In the genomic region with DNA sequence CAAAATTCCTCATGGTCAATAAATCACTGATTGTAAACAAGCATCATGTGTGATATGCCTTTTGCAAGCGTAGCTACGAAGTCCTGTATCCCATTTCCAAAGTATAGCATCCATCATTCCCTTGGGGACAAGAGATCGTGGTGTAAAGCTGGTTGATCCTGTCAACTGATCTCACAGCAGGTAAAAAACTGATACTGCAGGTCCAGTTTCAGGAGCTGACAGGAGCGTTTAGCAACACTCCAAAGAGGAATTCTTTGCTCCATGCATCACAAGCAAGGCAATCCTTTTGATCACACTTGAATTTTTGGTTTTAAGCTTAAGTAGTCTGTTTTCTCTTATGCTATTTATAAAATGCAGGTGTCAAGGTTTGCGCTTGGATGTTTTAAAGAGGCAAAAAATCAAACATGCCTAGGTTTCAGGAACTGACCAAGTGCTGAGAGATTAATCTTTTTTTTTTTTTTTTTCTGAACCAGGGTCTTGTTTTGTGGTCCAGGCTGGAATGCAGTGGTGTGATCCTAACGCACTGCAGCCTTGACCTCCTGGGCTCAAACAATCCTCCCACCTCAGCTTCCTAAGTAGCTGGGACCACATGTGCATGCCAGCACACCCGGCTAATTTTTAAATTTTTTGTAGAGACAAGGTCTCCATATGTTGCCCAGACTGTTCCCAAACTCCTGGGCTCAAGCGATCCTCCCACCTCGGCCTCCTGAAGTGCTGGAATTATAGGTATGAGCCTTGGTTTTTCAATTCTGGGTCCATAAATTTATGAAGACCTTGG, we compare ENCODE assay signal across 1 cellular context.
TF ChIP-seq lines count a peak whose summit lies in the region.

No MANE protein-coding gene starts in this region.

TF ChIP-seq in HepG2, 621 proteins besides CTCF, POLR2A, EP300 and RAD21 (continued from another document and continues in another):
- 0 out of 2 replicates have a peak, but pooled peaks have one; percentile 14 for TF ChIP-seq ZNF331 (CRISPR knock-in tag; IDR thresholded peaks at IDR 0.05)
- TF ChIP-seq NFRKB (IDR thresholded peaks at IDR 0.05) = no peak
- TF ChIP-seq, protein P1, sequence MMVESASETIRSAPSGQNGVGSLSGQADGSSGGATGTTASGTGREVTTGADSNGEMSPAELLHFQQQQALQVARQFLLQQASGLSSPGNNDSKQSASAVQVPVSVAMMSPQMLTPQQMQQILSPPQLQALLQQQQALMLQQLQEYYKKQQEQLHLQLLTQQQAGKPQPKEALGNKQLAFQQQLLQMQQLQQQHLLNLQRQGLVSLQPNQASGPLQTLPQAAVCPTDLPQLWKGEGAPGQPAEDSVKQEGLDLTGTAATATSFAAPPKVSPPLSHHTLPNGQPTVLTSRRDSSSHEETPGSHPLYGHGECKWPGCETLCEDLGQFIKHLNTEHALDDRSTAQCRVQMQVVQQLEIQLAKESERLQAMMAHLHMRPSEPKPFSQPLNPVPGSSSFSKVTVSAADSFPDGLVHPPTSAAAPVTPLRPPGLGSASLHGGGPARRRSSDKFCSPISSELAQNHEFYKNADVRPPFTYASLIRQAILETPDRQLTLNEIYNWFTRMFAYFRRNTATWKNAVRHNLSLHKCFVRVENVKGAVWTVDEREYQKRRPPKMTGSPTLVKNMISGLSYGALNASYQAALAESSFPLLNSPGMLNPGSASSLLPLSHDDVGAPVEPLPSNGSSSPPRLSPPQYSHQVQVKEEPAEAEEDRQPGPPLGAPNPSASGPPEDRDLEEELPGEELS (CRISPR knock-in tag; IDR thresholded peaks at IDR 0.05) = peak; percentile 67
- TF ChIP-seq NR2F6 (IDR thresholded peaks at IDR 0.05) = peak; percentile 91
- TF ChIP-seq NR2F6 (CRISPR knock-in tag; IDR thresholded peaks at IDR 0.05) = peak; percentile 92
- TF ChIP-seq KDM3A (CRISPR knock-in tag; IDR thresholded peaks at IDR 0.05; ENCODE audit: low read depth) = 0 out of 2 replicates have a peak, but pooled peaks have one; percentile 29
- peak; percentile 23; the same call in 1 of the 2 replicates for TF ChIP-seq ETV5 (CRISPR knock-in tag; IDR thresholded peaks at IDR 0.05; ENCODE audit: borderline replicate concordance)
- TF ChIP-seq, protein P2, sequence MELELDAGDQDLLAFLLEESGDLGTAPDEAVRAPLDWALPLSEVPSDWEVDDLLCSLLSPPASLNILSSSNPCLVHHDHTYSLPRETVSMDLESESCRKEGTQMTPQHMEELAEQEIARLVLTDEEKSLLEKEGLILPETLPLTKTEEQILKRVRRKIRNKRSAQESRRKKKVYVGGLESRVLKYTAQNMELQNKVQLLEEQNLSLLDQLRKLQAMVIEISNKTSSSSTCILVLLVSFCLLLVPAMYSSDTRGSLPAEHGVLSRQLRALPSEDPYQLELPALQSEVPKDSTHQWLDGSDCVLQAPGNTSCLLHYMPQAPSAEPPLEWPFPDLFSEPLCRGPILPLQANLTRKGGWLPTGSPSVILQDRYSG (CRISPR knock-in tag; IDR thresholded peaks at IDR 0.05) = no peak
- peak; percentile 30; the same call in 1 of the 2 replicates for TF ChIP-seq CEBPB (IDR thresholded peaks at IDR 0.05; ENCODE audit: borderline replicate concordance, low read depth, low read length)
- TF ChIP-seq ZNF577 (CRISPR knock-in tag; IDR thresholded peaks at IDR 0.05; ENCODE audit: borderline replicate concordance, low read depth) = no peak
- TF ChIP-seq ZSCAN9 (CRISPR knock-in tag; IDR thresholded peaks at IDR 0.05; ENCODE audit: borderline replicate concordance) = no peak
- TF ChIP-seq, protein P3, sequence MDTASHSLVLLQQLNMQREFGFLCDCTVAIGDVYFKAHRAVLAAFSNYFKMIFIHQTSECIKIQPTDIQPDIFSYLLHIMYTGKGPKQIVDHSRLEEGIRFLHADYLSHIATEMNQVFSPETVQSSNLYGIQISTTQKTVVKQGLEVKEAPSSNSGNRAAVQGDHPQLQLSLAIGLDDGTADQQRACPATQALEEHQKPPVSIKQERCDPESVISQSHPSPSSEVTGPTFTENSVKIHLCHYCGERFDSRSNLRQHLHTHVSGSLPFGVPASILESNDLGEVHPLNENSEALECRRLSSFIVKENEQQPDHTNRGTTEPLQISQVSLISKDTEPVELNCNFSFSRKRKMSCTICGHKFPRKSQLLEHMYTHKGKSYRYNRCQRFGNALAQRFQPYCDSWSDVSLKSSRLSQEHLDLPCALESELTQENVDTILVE (CRISPR knock-in tag; IDR thresholded peaks at IDR 0.05) = 0 out of 2 replicates have a peak, but pooled peaks have one; percentile 19
- TF ChIP-seq, protein P4, sequence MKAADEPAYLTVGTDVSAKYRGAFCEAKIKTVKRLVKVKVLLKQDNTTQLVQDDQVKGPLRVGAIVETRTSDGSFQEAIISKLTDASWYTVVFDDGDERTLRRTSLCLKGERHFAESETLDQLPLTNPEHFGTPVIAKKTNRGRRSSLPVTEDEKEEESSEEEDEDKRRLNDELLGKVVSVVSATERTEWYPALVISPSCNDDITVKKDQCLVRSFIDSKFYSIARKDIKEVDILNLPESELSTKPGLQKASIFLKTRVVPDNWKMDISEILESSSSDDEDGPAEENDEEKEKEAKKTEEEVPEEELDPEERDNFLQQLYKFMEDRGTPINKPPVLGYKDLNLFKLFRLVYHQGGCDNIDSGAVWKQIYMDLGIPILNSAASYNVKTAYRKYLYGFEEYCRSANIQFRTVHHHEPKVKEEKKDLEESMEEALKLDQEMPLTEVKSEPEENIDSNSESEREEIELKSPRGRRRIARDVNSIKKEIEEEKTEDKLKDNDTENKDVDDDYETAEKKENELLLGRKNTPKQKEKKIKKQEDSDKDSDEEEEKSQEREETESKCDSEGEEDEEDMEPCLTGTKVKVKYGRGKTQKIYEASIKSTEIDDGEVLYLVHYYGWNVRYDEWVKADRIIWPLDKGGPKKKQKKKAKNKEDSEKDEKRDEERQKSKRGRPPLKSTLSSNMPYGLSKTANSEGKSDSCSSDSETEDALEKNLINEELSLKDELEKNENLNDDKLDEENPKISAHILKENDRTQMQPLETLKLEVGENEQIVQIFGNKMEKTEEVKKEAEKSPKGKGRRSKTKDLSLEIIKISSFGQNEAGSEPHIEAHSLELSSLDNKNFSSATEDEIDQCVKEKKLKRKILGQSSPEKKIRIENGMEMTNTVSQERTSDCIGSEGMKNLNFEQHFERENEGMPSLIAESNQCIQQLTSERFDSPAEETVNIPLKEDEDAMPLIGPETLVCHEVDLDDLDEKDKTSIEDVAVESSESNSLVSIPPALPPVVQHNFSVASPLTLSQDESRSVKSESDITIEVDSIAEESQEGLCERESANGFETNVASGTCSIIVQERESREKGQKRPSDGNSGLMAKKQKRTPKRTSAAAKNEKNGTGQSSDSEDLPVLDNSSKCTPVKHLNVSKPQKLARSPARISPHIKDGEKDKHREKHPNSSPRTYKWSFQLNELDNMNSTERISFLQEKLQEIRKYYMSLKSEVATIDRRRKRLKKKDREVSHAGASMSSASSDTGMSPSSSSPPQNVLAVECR (CRISPR knock-in tag; IDR thresholded peaks at IDR 0.05; ENCODE audit: borderline replicate concordance) = peak; percentile 52; the same call in 1 of the 2 replicates
- TF ChIP-seq FOSL2 (CRISPR knock-in tag; IDR thresholded peaks at IDR 0.05) = peak; percentile 33; the same call in 1 of the 2 replicates
- no peak for TF ChIP-seq TAF15 (IDR thresholded peaks at IDR 0.05; ENCODE audit: low read depth, low read length, poor library complexity, severe bottlenecking)
- peak; percentile 45; the same call in 1 of the 2 replicates for TF ChIP-seq CREM (IDR thresholded peaks at IDR 0.05)
- no peak for TF ChIP-seq CREM (CRISPR knock-in tag; IDR thresholded peaks at IDR 0.05)
- TF ChIP-seq, protein P5, sequence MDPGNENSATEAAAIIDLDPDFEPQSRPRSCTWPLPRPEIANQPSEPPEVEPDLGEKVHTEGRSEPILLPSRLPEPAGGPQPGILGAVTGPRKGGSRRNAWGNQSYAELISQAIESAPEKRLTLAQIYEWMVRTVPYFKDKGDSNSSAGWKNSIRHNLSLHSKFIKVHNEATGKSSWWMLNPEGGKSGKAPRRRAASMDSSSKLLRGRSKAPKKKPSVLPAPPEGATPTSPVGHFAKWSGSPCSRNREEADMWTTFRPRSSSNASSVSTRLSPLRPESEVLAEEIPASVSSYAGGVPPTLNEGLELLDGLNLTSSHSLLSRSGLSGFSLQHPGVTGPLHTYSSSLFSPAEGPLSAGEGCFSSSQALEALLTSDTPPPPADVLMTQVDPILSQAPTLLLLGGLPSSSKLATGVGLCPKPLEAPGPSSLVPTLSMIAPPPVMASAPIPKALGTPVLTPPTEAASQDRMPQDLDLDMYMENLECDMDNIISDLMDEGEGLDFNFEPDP (CRISPR knock-in tag; conservative IDR thresholded peaks at IDR 0.05) = 0 out of 2 replicates have a peak, but pooled peaks have one; percentile 65
- TF ChIP-seq LCORL (IDR thresholded peaks at IDR 0.05) = no peak
- peak; percentile 82 for TF ChIP-seq LCORL (CRISPR knock-in tag; IDR thresholded peaks at IDR 0.05)
- TF ChIP-seq SP5 (CRISPR knock-in tag; IDR thresholded peaks at IDR 0.05; ENCODE audit: borderline replicate concordance, low read depth) = 0 out of 2 replicates have a peak, but pooled peaks have one; percentile 38
- peak; percentile 59; the same call in 1 of the 2 replicates for TF ChIP-seq NR2C2 (CRISPR knock-in tag; IDR thresholded peaks at IDR 0.05; ENCODE audit: borderline replicate concordance)
- 0 out of 2 replicates have a peak, but pooled peaks have one; percentile 25 for TF ChIP-seq MEIS2 (CRISPR knock-in tag; IDR thresholded peaks at IDR 0.05)
- TF ChIP-seq DMAP1 (CRISPR knock-in tag; IDR thresholded peaks at IDR 0.05) = 0 out of 2 replicates have a peak, but pooled peaks have one; percentile 30
- TF ChIP-seq MED1 (CRISPR knock-in tag; IDR thresholded peaks at IDR 0.05) = peak; percentile 84
- TF ChIP-seq NFYC (CRISPR knock-in tag; IDR thresholded peaks at IDR 0.05) = no peak
- peak; percentile 26 for TF ChIP-seq TBL1XR1 (IDR thresholded peaks at IDR 0.05; ENCODE audit: borderline replicate concordance, low read length, partially characterized antibody)
- TF ChIP-seq KAT8 (CRISPR knock-in tag; IDR thresholded peaks at IDR 0.05) = 0 out of 2 replicates have a peak, but pooled peaks have one; percentile 42
- TF ChIP-seq SOX5 (CRISPR knock-in tag; IDR thresholded peaks at IDR 0.05; ENCODE audit: borderline replicate concordance) = 0 out of 2 replicates have a peak, but pooled peaks have one; percentile 15
- TF ChIP-seq HOXA3 (CRISPR knock-in tag; IDR thresholded peaks at IDR 0.05) = peak; percentile 55; the same call in 1 of the 2 replicates
- TF ChIP-seq ZNF777 (CRISPR knock-in tag; IDR thresholded peaks at IDR 0.05) = no peak
- TF ChIP-seq, protein P6, sequence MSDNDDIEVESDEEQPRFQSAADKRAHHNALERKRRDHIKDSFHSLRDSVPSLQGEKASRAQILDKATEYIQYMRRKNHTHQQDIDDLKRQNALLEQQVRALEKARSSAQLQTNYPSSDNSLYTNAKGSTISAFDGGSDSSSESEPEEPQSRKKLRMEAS (IDR thresholded peaks at IDR 0.05) = peak; percentile 75
- TF ChIP-seq RCOR2 (CRISPR knock-in tag; IDR thresholded peaks at IDR 0.05) = peak; percentile 48; the same call in 1 of the 2 replicates
- TF ChIP-seq NFYB (CRISPR knock-in tag; IDR thresholded peaks at IDR 0.05) = no peak
- TF ChIP-seq NKX3-1 (CRISPR knock-in tag; IDR thresholded peaks at IDR 0.05) = no peak
- peak; percentile 61 for TF ChIP-seq HNF4A (CRISPR knock-in tag; IDR thresholded peaks at IDR 0.05)
- peak; percentile 21; the same call in 1 of the 2 replicates for TF ChIP-seq RXRB (CRISPR knock-in tag; IDR thresholded peaks at IDR 0.05; ENCODE audit: borderline replicate concordance)
- peak; percentile 21; the same call in 1 of the 2 replicates for TF ChIP-seq ZMYM4 (CRISPR knock-in tag; IDR thresholded peaks at IDR 0.05)
- TF ChIP-seq NR2F2 (IDR thresholded peaks at IDR 0.05; ENCODE audit: borderline replicate concordance, low read depth) = peak; percentile 79
- TF ChIP-seq, protein P7, sequence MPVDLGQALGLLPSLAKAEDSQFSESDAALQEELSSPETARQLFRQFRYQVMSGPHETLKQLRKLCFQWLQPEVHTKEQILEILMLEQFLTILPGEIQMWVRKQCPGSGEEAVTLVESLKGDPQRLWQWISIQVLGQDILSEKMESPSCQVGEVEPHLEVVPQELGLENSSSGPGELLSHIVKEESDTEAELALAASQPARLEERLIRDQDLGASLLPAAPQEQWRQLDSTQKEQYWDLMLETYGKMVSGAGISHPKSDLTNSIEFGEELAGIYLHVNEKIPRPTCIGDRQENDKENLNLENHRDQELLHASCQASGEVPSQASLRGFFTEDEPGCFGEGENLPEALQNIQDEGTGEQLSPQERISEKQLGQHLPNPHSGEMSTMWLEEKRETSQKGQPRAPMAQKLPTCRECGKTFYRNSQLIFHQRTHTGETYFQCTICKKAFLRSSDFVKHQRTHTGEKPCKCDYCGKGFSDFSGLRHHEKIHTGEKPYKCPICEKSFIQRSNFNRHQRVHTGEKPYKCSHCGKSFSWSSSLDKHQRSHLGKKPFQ (CRISPR knock-in tag; IDR thresholded peaks at IDR 0.05; ENCODE audit: insufficient replicate concordance) = peak; percentile 90
- TF ChIP-seq, protein P8, sequence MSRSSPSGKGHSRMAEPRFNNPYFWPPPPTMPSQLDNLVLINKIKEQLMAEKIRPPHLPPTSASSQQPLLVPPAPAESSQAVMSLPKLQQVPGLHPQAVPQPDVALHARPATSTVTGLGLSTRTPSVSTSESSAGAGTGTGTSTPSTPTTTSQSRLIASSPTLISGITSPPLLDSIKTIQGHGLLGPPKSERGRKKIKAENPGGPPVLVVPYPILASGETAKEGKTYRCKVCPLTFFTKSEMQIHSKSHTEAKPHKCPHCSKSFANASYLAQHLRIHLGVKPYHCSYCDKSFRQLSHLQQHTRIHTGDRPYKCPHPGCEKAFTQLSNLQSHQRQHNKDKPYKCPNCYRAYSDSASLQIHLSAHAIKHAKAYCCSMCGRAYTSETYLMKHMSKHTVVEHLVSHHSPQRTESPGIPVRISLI (CRISPR knock-in tag; IDR thresholded peaks at IDR 0.05; ENCODE audit: borderline replicate concordance) = peak; percentile 92
- peak; percentile 57; the same call in 1 of the 2 replicates for TF ChIP-seq TCF7 (IDR thresholded peaks at IDR 0.05; ENCODE audit: low read depth)
- peak; percentile 49 for TF ChIP-seq SALL1 (CRISPR knock-in tag; IDR thresholded peaks at IDR 0.05)
- TF ChIP-seq, protein P9, sequence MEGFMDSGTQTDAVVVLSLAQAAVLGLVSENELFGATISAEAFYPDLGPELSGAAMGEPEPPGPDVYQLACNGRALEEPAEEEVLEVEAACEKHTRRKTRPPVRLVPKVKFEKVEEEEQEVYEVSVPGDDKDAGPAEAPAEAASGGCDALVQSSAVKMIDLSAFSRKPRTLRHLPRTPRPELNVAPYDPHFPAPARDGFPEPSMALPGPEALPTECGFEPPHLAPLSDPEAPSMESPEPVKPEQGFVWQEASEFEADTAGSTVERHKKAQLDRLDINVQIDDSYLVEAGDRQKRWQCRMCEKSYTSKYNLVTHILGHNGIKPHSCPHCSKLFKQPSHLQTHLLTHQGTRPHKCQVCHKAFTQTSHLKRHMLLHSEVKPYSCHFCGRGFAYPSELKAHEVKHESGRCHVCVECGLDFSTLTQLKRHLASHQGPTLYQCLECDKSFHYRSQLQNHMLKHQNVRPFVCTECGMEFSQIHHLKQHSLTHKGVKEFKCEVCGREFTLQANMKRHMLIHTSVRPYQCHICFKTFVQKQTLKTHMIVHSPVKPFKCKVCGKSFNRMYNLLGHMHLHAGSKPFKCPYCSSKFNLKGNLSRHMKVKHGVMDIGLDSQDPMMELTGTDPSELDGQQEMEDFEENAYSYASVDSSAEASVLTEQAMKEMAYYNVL (CRISPR knock-in tag; IDR thresholded peaks at IDR 0.05; ENCODE audit: borderline replicate concordance) = 0 out of 2 replicates have a peak, but pooled peaks have one; percentile 40
